In the genomic region with DNA sequence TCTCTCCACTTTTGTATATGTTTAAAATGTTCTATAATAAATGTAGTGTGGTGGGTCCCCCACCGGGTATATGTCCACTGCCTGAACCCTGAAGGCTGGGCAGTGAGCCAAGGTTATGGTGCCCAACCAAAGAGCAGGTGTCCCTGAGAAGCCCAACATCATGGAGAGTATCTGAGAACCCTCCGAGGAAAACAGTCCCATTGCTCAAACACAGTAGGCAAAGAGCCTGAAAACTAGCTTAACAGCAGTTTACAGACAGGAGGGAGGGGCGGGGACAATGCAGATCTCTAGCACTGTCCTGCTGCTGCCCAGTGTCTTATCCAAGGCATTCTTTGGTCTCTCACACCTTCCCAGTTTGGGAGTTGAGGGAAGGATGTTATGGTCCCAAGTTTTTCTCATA, we compare ENCODE assay signal across 1 cellular context.
TF ChIP-seq lines count a peak whose summit lies in the region.

No MANE protein-coding gene starts in this region.

TF ChIP-seq in GM23338, 12 proteins besides CTCF, POLR2A, EP300 and RAD21 (continued from another document):
- TF ChIP-seq ZNF462 (CRISPR knock-in tag; IDR thresholded peaks at IDR 0.05), result no peak
- TF ChIP-seq JUNB (IDR thresholded peaks at IDR 0.05; ENCODE audit: unreplicated experiment), result no peak
- TF ChIP-seq, protein P1, sequence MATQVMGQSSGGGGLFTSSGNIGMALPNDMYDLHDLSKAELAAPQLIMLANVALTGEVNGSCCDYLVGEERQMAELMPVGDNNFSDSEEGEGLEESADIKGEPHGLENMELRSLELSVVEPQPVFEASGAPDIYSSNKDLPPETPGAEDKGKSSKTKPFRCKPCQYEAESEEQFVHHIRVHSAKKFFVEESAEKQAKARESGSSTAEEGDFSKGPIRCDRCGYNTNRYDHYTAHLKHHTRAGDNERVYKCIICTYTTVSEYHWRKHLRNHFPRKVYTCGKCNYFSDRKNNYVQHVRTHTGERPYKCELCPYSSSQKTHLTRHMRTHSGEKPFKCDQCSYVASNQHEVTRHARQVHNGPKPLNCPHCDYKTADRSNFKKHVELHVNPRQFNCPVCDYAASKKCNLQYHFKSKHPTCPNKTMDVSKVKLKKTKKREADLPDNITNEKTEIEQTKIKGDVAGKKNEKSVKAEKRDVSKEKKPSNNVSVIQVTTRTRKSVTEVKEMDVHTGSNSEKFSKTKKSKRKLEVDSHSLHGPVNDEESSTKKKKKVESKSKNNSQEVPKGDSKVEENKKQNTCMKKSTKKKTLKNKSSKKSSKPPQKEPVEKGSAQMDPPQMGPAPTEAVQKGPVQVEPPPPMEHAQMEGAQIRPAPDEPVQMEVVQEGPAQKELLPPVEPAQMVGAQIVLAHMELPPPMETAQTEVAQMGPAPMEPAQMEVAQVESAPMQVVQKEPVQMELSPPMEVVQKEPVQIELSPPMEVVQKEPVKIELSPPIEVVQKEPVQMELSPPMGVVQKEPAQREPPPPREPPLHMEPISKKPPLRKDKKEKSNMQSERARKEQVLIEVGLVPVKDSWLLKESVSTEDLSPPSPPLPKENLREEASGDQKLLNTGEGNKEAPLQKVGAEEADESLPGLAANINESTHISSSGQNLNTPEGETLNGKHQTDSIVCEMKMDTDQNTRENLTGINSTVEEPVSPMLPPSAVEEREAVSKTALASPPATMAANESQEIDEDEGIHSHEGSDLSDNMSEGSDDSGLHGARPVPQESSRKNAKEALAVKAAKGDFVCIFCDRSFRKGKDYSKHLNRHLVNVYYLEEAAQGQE (IDR thresholded peaks at IDR 0.05; ENCODE audit: unreplicated experiment), result no peak
- no peak for TF ChIP-seq POLR2AphosphoS5 (IDR thresholded peaks at IDR 0.05; ENCODE audit: low read depth)
- TF ChIP-seq EZH2 (IDR thresholded peaks at IDR 0.05; ENCODE audit: low read depth, unreplicated experiment), result no peak
- TF ChIP-seq ZNF331 (CRISPR knock-in tag; IDR thresholded peaks at IDR 0.05; ENCODE audit: low read depth), result no peak
- TF ChIP-seq STAT1 (IDR thresholded peaks at IDR 0.05; ENCODE audit: unreplicated experiment), result no peak
- TF ChIP-seq EZH2phosphoT487 (IDR thresholded peaks at IDR 0.05; ENCODE audit: unreplicated experiment), result no peak
- TF ChIP-seq, protein P2, sequence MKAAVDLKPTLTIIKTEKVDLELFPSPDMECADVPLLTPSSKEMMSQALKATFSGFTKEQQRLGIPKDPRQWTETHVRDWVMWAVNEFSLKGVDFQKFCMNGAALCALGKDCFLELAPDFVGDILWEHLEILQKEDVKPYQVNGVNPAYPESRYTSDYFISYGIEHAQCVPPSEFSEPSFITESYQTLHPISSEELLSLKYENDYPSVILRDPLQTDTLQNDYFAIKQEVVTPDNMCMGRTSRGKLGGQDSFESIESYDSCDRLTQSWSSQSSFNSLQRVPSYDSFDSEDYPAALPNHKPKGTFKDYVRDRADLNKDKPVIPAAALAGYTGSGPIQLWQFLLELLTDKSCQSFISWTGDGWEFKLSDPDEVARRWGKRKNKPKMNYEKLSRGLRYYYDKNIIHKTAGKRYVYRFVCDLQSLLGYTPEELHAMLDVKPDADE (IDR thresholded peaks at IDR 0.05), result no peak
- TF ChIP-seq NANOG (IDR thresholded peaks at IDR 0.05; ENCODE audit: borderline replicate concordance), result no peak
TF ChIP-seq in GM23338: peak in this region for 0.
